35 cellular contexts compared by ENCODE assay signal in genomic region chr12:12922978-12923377, GRCh38. TPM values are rescaled to one million over a fixed set of nuclear protein-coding genes. Genes with fewer than 3 reads are reported as not detected.
"Had no signal": no experiment of that assay in that cellular context is flagged by ENCODE, and none has a peak within 500 bp of the region (broad histone marks: within the 10 kb centered on the region; RNA-seq: fewer than 3 reads in every experiment).

No MANE protein-coding gene starts in this region.

- ATAC-seq: activated CD4-positive, CD25-positive, alpha-beta regulatory T cell treated with anti-CD3 and anti-CD28 coated beads, Interleukin-2, amount 50 U/mL, for 24 hours; activated CD8-positive, alpha-beta T cell treated with anti-CD3 and anti-CD28 coated beads for 36 hours; activated naive CD8-positive, alpha-beta T cell treated with anti-CD3 and anti-CD28 coated beads, Interleukin-2, amount 50 U/mL, for 24 hours; activated T-cell treated with anti-CD3 and anti-CD28 coated beads, Interleukin-2, amount 50 U/mL, for 4 hours; activated T-cell treated with anti-CD3 and anti-CD28 coated beads, Interleukin-2, amount 50 U/mL, for 72 hours; activated T-helper 17 cell treated with anti-CD3 and anti-CD28 coated beads, Interleukin-2, amount 50 U/mL, for 72 hours; T-helper 17 cell; WTC11 had no signal

- H3K4me3 ChIP-seq: ascending aorta, cardiac muscle cell had no signal

- FAIRE-seq: bronchial epithelial cell had no signal

- DNase-seq: activated CD4-positive, alpha-beta memory T cell treated with anti-CD3 and anti-CD28 coated beads for 36 hours; activated CD4-positive, alpha-beta T cell treated with anti-CD3 and anti-CD28 coated beads for 4 hours; activated CD4-positive, alpha-beta T cell treated with anti-CD3 and anti-CD28 coated beads, Interleukin-2, amount 10 ng/mL, durations not matched to agents 24 days and 14 days; activated CD4-positive, alpha-beta T cell treated with anti-CD3 and anti-CD28 coated beads, Interleukin-2, amount 50 U/mL, for 1 hour; activated CD4-positive, alpha-beta T cell treated with anti-CD3 and anti-CD28 coated beads, Interleukin-2, amount 50 U/mL, for 4 hours; activated CD4-positive, CD25-positive, alpha-beta regulatory T cell; activated CD8-positive, alpha-beta memory T cell treated with anti-CD3 and anti-CD28 coated beads, Interleukin-2, amount 50 U/mL, for 4 hours; activated CD8-positive, alpha-beta T cell treated with anti-CD3 and anti-CD28 coated beads for 36 hours; activated effector memory CD4-positive, alpha-beta T cell treated with anti-CD3 and anti-CD28 coated beads, Interleukin-2, amount 50 U/mL, for 16 hours; activated gamma-delta T cell treated with Interleukin-2 at 50 U/mL for 16 hours; activated naive CD4-positive, alpha-beta T cell; activated naive CD4-positive, alpha-beta T cell treated with anti-CD3 and anti-CD28 coated beads, Interleukin-2, amount 10 ng/mL, durations not matched to agents 7 days and 5 days; activated naive CD8-positive, alpha-beta T cell treated with anti-CD3 and anti-CD28 coated beads, Interleukin-2, amount 10 ng/mL, durations not matched to agents 7 days and 5 days; activated naive CD8-positive, alpha-beta T cell treated with anti-CD3 and anti-CD28 coated beads, Interleukin-2, amount 50 U/mL, for 24 hours; activated T-cell treated with anti-CD3 and anti-CD28 coated beads for 4 hours; activated T-cell treated with anti-CD3 and anti-CD28 coated beads, Interleukin-2, amount 50 U/mL, for 1 hour; activated T-cell treated with anti-CD3 and anti-CD28 coated beads, Interleukin-2, amount 50 U/mL, for 4 hours; activated T-cell treated with anti-CD3 and anti-CD28 coated beads, Interleukin-2, amount 50 U/mL, for 72 hours; amygdala; anterior cingulate cortex; caudate nucleus; cerebellar nuclear complex; T-helper 17 cell; WERI-Rb-1 had no signal

- H3K27me3 ChIP-seq: ascending aorta, cardiac muscle cell had no signal

- H3K9me3 ChIP-seq: ascending aorta had no signal

- H3K36me3 ChIP-seq: cardiac muscle cell, WERI-Rb-1 had no signal

- H3K27ac ChIP-seq: ascending aorta, cardiac muscle cell, WERI-Rb-1 had no signal

RNA-seq across cellular contexts. Expression of gene GPRC5D, which starts 29.0 kb away (rescaled TPM):
- total RNA-seq: activated CD4-positive, alpha-beta T cell treated with anti-CD3 and anti-CD28 coated beads, Interleukin-2, amount 10 ng/mL, durations not matched to agents 24 days and 14 days; activated CD8-positive, alpha-beta memory T cell treated with anti-CD3 and anti-CD28 coated beads for 36 hours; activated CD8-positive, alpha-beta T cell treated with anti-CD3 and anti-CD28 coated beads for 36 hours; activated naive CD8-positive, alpha-beta T cell treated with anti-CD3 and anti-CD28 coated beads, Interleukin-2, amount 10 ng/mL, durations not matched to agents 7 days and 5 days; activated T-cell treated with anti-CD3 and anti-CD28 coated beads, Interleukin-2, amount 50 U/mL, for 4 hours; activated T-cell treated with anti-CD3 and anti-CD28 coated beads, Interleukin-2, amount 50 U/mL, for 72 hours; activated T-helper 1 cell treated with anti-CD3 and anti-CD28 coated beads, Interleukin-12 subunit alpha, Interleukin-12 subunit beta, Interleukin-2, Interleukin-4 antibody, amounts not matched to agents 30 ng/mL and 10 ng/mL and 1 ng/mL, durations not matched to agents 14 hours and 24 hours and 36 hours; activated T-helper 17 cell treated with anti-CD3 and anti-CD28 coated beads, Interleukin-2, amount 50 U/mL, for 72 hours; ascending aorta; bronchial epithelial cell; cardiac muscle cell; chondrocyte; T-helper 1 cell treated with Interleukin-12 subunit alpha and Interleukin-12 subunit beta and Interleukin-4 antibody, amounts not matched to agents 30 ng/mL and 1 ng/mL, for 36 hours; T-helper 17 cell; T-helper 2 cell treated with Interferon-gamma antibody and Interleukin-4, amounts not matched to agents 100 ng/mL and 5 ng/mL, for 36 hours had no signal

RNA-seq across cellular contexts. Expression of gene GPRC5A, which starts 31.6 kb away (rescaled TPM):
- total RNA-seq: activated CD4-positive, alpha-beta T cell treated with anti-CD3 and anti-CD28 coated beads, Interleukin-2, amount 10 ng/mL, durations not matched to agents 24 days and 14 days; activated CD8-positive, alpha-beta memory T cell treated with anti-CD3 and anti-CD28 coated beads for 36 hours; activated naive CD8-positive, alpha-beta T cell treated with anti-CD3 and anti-CD28 coated beads, Interleukin-2, amount 10 ng/mL, durations not matched to agents 7 days and 5 days; activated T-helper 1 cell treated with anti-CD3 and anti-CD28 coated beads, Interleukin-12 subunit alpha, Interleukin-12 subunit beta, Interleukin-2, Interleukin-4 antibody, amounts not matched to agents 30 ng/mL and 10 ng/mL and 1 ng/mL, durations not matched to agents 14 hours and 24 hours and 36 hours; T-helper 1 cell treated with Interleukin-12 subunit alpha and Interleukin-12 subunit beta and Interleukin-4 antibody, amounts not matched to agents 30 ng/mL and 1 ng/mL, for 36 hours had no signal
